Comparison of ENCODE assay signal across 1 cellular context in genomic region chr20:64100946-64101688, GRCh38.
TF ChIP-seq lines count a peak whose summit lies in the region.

No MANE protein-coding gene starts in this region.

TF ChIP-seq in WTC11, 78 proteins besides CTCF, POLR2A, EP300 and RAD21:
- TF ChIP-seq ZNF425 (CRISPR knock-in tag; conservative IDR thresholded peaks at IDR 0.05) = no peak
